7 cellular contexts compared by ENCODE assay signal in the genomic region with DNA sequence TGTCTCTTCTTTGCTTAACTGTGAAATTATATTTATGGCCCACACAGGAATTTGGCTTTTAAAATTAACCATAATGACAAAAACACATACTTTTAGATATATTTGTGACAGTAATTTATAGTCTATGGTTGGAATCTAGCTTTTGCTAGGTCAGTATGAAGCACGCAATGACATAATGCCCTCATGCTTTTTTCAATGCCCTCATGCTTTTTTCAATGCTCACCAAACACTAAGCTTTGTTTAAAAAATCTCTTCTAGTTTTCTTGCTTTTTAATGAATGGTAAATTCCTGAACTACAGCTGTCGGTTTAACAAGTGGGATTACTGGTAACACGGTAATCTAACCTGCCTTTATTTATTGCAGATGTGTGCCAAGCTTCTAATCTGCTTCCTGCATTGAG. TPM values are rescaled to one million over a fixed set of nuclear protein-coding genes. Genes with fewer than 3 reads are reported as not detected.
"Had no signal": no experiment of that assay in that cellular context is flagged by ENCODE, and none has a peak within 500 bp of the region (broad histone marks: within the 10 kb centered on the region; RNA-seq: fewer than 3 reads in every experiment).

No MANE protein-coding gene starts in this region.

- H3K36me3 Mint-ChIP-seq: IgD-negative memory B cell had no signal

- H3K4me1 Mint-ChIP-seq: IgD-negative memory B cell had no signal

- H3K4me3 ChIP-seq: K562 had no signal

- H3K27ac Mint-ChIP-seq: IgD-negative memory B cell had no signal

- DNase-seq: IMR-90 had no signal

- H3K9me3 Mint-ChIP-seq: IgD-negative memory B cell had no signal

- H3K27ac ChIP-seq: HL-60 had no signal

- ATAC-seq: HepG2 had no signal

- H3K4me3 Mint-ChIP-seq: IgD-negative memory B cell had no signal

RNA-seq across cellular contexts. Expression of gene CCN6, which starts 12.7 kb away (rescaled TPM):
- total RNA-seq: HepG2, HT-29, HT1080, IMR-90 had no signal
- polyA plus RNA-seq: HepG2, IgD-negative memory B cell, IMR-90 had no signal
